Comparison of ENCODE assay signal across 1 cellular context in the genomic region with DNA sequence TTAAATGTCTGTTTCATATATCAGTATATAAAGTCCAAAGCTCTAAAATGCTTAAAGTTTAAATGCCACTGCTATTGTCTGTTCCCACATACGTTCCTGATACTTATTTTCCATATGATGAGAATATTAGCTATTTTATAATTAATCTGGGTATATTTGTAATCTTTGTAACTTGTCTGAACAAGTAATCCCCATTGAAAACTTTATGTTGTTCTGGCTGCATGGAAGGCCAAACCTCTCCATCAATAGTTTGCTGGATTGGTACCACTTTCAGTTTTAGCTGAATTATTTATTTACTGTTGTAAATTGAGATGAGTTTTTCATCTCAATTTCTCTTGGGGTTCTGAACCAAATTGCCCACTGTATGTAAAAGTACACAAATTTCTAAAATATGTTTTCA.
TF ChIP-seq lines count a peak whose summit lies in the region.

No MANE protein-coding gene starts in this region.

TF ChIP-seq in GM12878, 131 proteins besides CTCF, POLR2A, EP300 and RAD21 (continued from another document):
- peak; percentile 90; the same call in 1 of the 2 replicates for TF ChIP-seq ZBTB40 (IDR thresholded peaks at IDR 0.05; ENCODE audit: borderline replicate concordance)
